In the genomic region with DNA sequence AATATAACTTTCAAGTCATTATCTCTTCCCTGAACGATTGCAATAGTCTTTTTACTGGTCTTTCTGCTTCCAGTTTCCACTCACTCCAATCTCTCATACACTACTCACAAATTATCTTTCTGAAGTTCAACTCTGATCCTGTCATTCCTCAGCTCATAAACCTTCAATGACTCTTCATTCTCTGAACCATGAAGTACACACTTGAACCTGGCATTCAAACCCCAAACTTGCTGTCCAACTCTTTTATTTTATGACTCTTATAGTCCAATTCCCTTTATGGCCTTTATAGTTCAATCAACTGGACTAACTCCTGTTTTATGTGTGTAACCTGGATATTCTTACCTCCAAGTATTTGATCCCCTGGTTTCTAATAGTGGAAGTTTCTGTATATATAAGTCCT, we compare ENCODE assay signal across 26 cellular contexts.
"Had no signal": no experiment of that assay in that cellular context is flagged by ENCODE, and none has a peak within 500 bp of the region (broad histone marks: within the 10 kb centered on the region; RNA-seq: fewer than 3 reads in every experiment).

No MANE protein-coding gene starts in this region.

- H3K36me3 ChIP-seq: breast epithelium, SJCRH30 had no signal

- ATAC-seq: activated CD8-positive, alpha-beta T cell treated with anti-CD3 and anti-CD28 coated beads, Interleukin-2, amount 10 ng/mL, durations not matched to agents 7 days and 5 days; body of pancreas; Panc1 had no signal

- H3K27ac ChIP-seq: body of pancreas, breast epithelium, SJCRH30, SK-N-MC had no signal

- DNase-seq: activated CD4-positive, alpha-beta T cell treated with anti-CD3 and anti-CD28 coated beads, Interleukin-2, amount 10 ng/mL, durations not matched to agents 7 days and 5 days; activated CD4-positive, alpha-beta T cell treated with anti-CD3 and anti-CD28 coated beads, Interleukin-2, amount 50 U/mL, for 48 hours; activated CD8-positive, alpha-beta T cell treated with anti-CD3 and anti-CD28 coated beads, Interleukin-2, amount 10 ng/mL, durations not matched to agents 7 days and 5 days; activated gamma-delta T cell; activated naive CD4-positive, alpha-beta T cell treated with Interleukin-2 at 50 U/mL for 16 hours; activated naive CD8-positive, alpha-beta T cell treated with anti-CD3 and anti-CD28 coated beads, Interleukin-2, amount 10 ng/mL, durations not matched to agents 7 days and 5 days; activated T-cell treated with anti-CD3 and anti-CD28 coated beads, Interleukin-2, amount 50 U/mL, for 24 hours; amygdala; body of pancreas; MM.1S; MV-4-11; NCI-H1092; NCI-H1436 treated with DMSO at 0.1 percent for 48 hours; NCI-H1694 treated with DMSO at 0.1 percent for 48 hours; NCI-H2029; NCI-H2107; NCI-H226; NCI-H446 treated with DMSO at 0.1 percent for 48 hours; NCI-H524; NCI-H69; NCI-H82; SHP77; SJCRH30 had no signal

- H3K27me3 ChIP-seq: body of pancreas, breast epithelium, SJCRH30 had no signal

- H3K4me3 ChIP-seq: body of pancreas, breast epithelium, SJCRH30, SK-N-MC had no signal

- H3K4me1 ChIP-seq: body of pancreas, breast epithelium, SJCRH30 had no signal

- H3K9me3 ChIP-seq: body of pancreas, breast epithelium, SJCRH30 had no signal
